7 cellular contexts compared by ENCODE assay signal in genomic region chr11:434999-435740, GRCh38. TPM values are rescaled to one million over a fixed set of nuclear protein-coding genes. Genes with fewer than 3 reads are reported as not detected.
"Had no signal": no experiment of that assay in that cellular context is flagged by ENCODE, and none has a peak within 500 bp of the region (broad histone marks: within the 10 kb centered on the region; RNA-seq: fewer than 3 reads in every experiment).

No MANE protein-coding gene starts in this region.

RNA-seq across cellular contexts. Expression of gene ANO9, which starts 6.6 kb away (rescaled TPM):
- total RNA-seq: endothelial cell of umbilical vein, fibroblast of lung, fibroblast of villous mesenchyme had no signal
- polyA plus RNA-seq: fibroblast of lung had no signal

RNA-seq across cellular contexts. Expression of gene PKP3, which starts 41.2 kb away (rescaled TPM):
- total RNA-seq: activated naive CD8-positive, alpha-beta T cell treated with anti-CD3 and anti-CD28 coated beads for 36 hours; activated T-helper 17 cell treated with anti-CD3 and anti-CD28 coated beads, Interleukin-2, amount 50 U/mL, for 72 hours; T-helper 1 cell treated with Interleukin-12 subunit alpha and Interleukin-12 subunit beta and Interleukin-4 antibody, amounts not matched to agents 30 ng/mL and 1 ng/mL, for 36 hours; T-helper 2 cell treated with Interferon-gamma antibody and Interleukin-4, amounts not matched to agents 100 ng/mL and 5 ng/mL, for 36 hours had no signal
